Comparison of ENCODE assay signal across 1 cellular context in the genomic region with DNA sequence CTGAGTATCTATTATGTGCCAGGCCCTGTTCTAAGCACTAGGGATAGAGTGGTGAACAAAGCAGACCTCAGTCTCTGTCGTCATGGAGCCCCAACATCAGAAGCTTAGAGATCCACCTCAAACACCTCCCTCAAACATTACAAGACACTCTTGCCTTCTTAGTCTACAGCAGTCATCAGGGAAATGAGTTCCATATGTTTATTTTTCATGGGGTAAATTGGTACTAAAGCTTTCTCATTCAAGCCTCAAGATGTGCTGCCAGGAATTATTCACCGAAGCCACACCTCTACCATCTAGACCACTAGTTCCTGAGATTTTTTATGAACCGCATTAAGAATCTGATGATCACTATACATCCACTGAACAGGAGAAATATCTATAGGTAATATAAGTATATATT.
TF ChIP-seq lines count a peak whose summit lies in the region.

No MANE protein-coding gene starts in this region.

TF ChIP-seq in IMR-90, 13 proteins besides CTCF, POLR2A, EP300 and RAD21:
- TF ChIP-seq CHD1 (IDR thresholded peaks at IDR 0.05; ENCODE audit: low read depth, low read length) (no peak), FOS (IDR thresholded peaks at IDR 0.05; ENCODE audit: low read depth, low read length) (no peak), MAZ (IDR thresholded peaks at IDR 0.05; ENCODE audit: borderline replicate concordance, low read depth, low read length) (no peak), RCOR1 (IDR thresholded peaks at IDR 0.05; ENCODE audit: insufficient replicate concordance, low read length) (no peak), MAFK (IDR thresholded peaks at IDR 0.05; ENCODE audit: low read depth, low read length) (no peak), NFE2L2 (IDR thresholded peaks at IDR 0.05; ENCODE audit: low read depth, low read length) (no peak), BHLHE40 (IDR thresholded peaks at IDR 0.05; ENCODE audit: low read depth, low read length) (no peak), CEBPB (IDR thresholded peaks at IDR 0.05; ENCODE audit: low read depth, low read length) (no peak), RFX5 (IDR thresholded peaks at IDR 0.05; ENCODE audit: low read depth, low read length) (no peak), MXI1 (IDR thresholded peaks at IDR 0.05; ENCODE audit: borderline replicate concordance, low read depth, low read length) (no peak), SMC3 (IDR thresholded peaks at IDR 0.05; ENCODE audit: low read depth, low read length) (no peak)
- TF ChIP-seq, protein P1, sequence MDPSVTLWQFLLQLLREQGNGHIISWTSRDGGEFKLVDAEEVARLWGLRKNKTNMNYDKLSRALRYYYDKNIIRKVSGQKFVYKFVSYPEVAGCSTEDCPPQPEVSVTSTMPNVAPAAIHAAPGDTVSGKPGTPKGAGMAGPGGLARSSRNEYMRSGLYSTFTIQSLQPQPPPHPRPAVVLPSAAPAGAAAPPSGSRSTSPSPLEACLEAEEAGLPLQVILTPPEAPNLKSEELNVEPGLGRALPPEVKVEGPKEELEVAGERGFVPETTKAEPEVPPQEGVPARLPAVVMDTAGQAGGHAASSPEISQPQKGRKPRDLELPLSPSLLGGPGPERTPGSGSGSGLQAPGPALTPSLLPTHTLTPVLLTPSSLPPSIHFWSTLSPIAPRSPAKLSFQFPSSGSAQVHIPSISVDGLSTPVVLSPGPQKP (IDR thresholded peaks at IDR 0.05; ENCODE audit: borderline replicate concordance, low read depth, low read length): no peak
- TF ChIP-seq, protein P2, sequence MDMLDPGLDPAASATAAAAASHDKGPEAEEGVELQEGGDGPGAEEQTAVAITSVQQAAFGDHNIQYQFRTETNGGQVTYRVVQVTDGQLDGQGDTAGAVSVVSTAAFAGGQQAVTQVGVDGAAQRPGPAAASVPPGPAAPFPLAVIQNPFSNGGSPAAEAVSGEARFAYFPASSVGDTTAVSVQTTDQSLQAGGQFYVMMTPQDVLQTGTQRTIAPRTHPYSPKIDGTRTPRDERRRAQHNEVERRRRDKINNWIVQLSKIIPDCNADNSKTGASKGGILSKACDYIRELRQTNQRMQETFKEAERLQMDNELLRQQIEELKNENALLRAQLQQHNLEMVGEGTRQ (IDR thresholded peaks at IDR 0.05; ENCODE audit: low read depth, low read length): no peak
